8 cellular contexts compared by ENCODE assay signal in genomic region chr6:33288141-33288941, GRCh38. TPM values are rescaled to one million over a fixed set of nuclear protein-coding genes. Genes with fewer than 3 reads are reported as not detected.
DNase-seq lines count a peak whose midpoint lies in the region; ATAC-seq and TF ChIP-seq lines count a peak whose summit lies in the region.

No MANE protein-coding gene starts in this region.

- H2AFZ ChIP-seq in neural progenitor cell (replicated peaks): peak overlapping the region; percentile 99

- H3K4me1 ChIP-seq in ectodermal cell (ENCODE audit: control insufficient read depth, insufficient read depth, low read length): peaks cover 9% of the 10 kb centered on the region
- H3K4me1 ChIP-seq in neural progenitor cell: peaks cover 9% of the 10 kb centered on the region

- intact Hi-C loops in CD4-positive, alpha-beta T cell (cut with DNase I, micrococcal nuclease): no loop called here

- H3K4me3 ChIP-seq in LNCaP clone FGC (ENCODE audit: low read depth, low read length): peak overlapping the region; percentile 100
- H3K4me3 ChIP-seq in ectodermal cell (ENCODE audit: insufficient read depth, low read depth, low read length): peak overlapping the region; percentile 85
- peak overlapping the region; percentile 85 for H3K4me3 ChIP-seq in neural progenitor cell

- H4K20me1 ChIP-seq in neural progenitor cell (ENCODE audit: low read depth): peaks cover 4% of the 10 kb centered on the region

- H3F3A ChIP-seq in neural progenitor cell (ENCODE audit: low read depth): peaks cover 6% of the 10 kb centered on the region

- peak overlapping the region; percentile 97 for H3K4me2 ChIP-seq in neural progenitor cell

- 22 to 23% methylated on average over 23 of the region's 23 CpGs for WGBS in ectodermal cell, 2 experiments

- no peak for DNase-seq in CD4-positive, alpha-beta T cell
- DNase-seq in LNCaP clone FGC (ENCODE audit: low read depth) (no peak), neural progenitor cell (ENCODE audit: low spot score) (no peak)

- peak overlapping the region; percentile 71 for H3K27ac ChIP-seq in CD4-positive, alpha-beta T cell (ENCODE audit: low read depth, low read length)
- no peak overlapping the region for H3K27ac ChIP-seq in ectodermal cell (ENCODE audit: insufficient read depth, low read depth, low read length, poor library complexity, severe bottlenecking)
- no peak overlapping the region for H3K27ac ChIP-seq in neural progenitor cell

- H3K79me2 ChIP-seq in neural progenitor cell (ENCODE audit: low read depth): peaks cover 29% of the 10 kb centered on the region

- H3K9me3 Mint-ChIP-seq in CD4-positive, alpha-beta T cell: no peaks in the 10 kb centered on the region
- no peaks in the 10 kb centered on the region for H3K9me3 Mint-ChIP-seq in neural progenitor cell

- peaks cover 69% of the 10 kb centered on the region for H3K36me3 Mint-ChIP-seq in CD4-positive, alpha-beta T cell (ENCODE audit: low read depth)
- H3K36me3 Mint-ChIP-seq in neural progenitor cell: peaks cover 12% of the 10 kb centered on the region

- no peak for ATAC-seq in CD4-positive, alpha-beta T cell (ENCODE audit: poor library complexity)
- ATAC-seq in HG03565 (IDR thresholded peaks at IDR 0.05; ENCODE audit: unreplicated experiment) (no peak), GM19455 (IDR thresholded peaks at IDR 0.05; ENCODE audit: unreplicated experiment) (no peak), HG03175 (IDR thresholded peaks at IDR 0.05; ENCODE audit: unreplicated experiment) (no peak), GM19395 (IDR thresholded peaks at IDR 0.05; ENCODE audit: unreplicated experiment) (no peak)

- peak overlapping the region; percentile 76 for H3K9ac ChIP-seq in neural progenitor cell

- no peak for TF ChIP-seq CTCF in CD4-positive, alpha-beta T cell (IDR thresholded peaks at IDR 0.05)
- TF ChIP-seq CTCF in LNCaP clone FGC (IDR thresholded peaks at IDR 0.05; ENCODE audit: control insufficient read depth, extremely low read depth, insufficient read depth): no peak
- TF ChIP-seq CTCF in neural progenitor cell (IDR thresholded peaks at IDR 0.05): no peak

- no peaks in the 10 kb centered on the region for H3K27me3 Mint-ChIP-seq in CD4-positive, alpha-beta T cell
- peaks cover 5% of the 10 kb centered on the region for H3K27me3 Mint-ChIP-seq in neural progenitor cell (ENCODE audit: insufficient read depth, low read depth)

- no peaks in the 10 kb centered on the region for H3K27me3 ChIP-seq in CD4-positive, alpha-beta T cell (ENCODE audit: control insufficient read depth, insufficient read depth, low read length)
- H3K27me3 ChIP-seq in ectodermal cell (ENCODE audit: control insufficient read depth, insufficient read depth, low read length, poor library complexity, severe bottlenecking) (no peaks in the 10 kb centered on the region), neural progenitor cell (no peaks in the 10 kb centered on the region)

- CTCF ChIA-PET in CD4-positive, alpha-beta T cell (lab: Charles Lee): interaction anchor here (0.6 to 2.1 kb wide), 5 partner anchors 11 to 321 kb away, joined by 3 to 14 read pairs (median 4); partner anchors contain the start of genes B3GALT4, RPS18 and VPS52

- peaks cover 31% of the 10 kb centered on the region for H3K36me3 ChIP-seq in ectodermal cell (ENCODE audit: control insufficient read depth, insufficient read depth, low read length)
- no peaks in the 10 kb centered on the region for H3K36me3 ChIP-seq in neural progenitor cell

- POLR2A ChIA-PET in CD4-positive, alpha-beta T cell (lab: Charles Lee): interaction anchor here (0.7 to 5.0 kb wide), 17 partner anchors 7 to 1599 kb away, joined by 3 to 105 read pairs (median 5); partner anchors contain the start of genes B3GALT4, RGL2, RPS18 and TAF11

- H3K9me3 ChIP-seq in CD4-positive, alpha-beta T cell (ENCODE audit: control insufficient read depth, low read length): no peaks in the 10 kb centered on the region
- H3K9me3 ChIP-seq in ectodermal cell (ENCODE audit: control insufficient read depth, low read length) (no peaks in the 10 kb centered on the region), neural progenitor cell (ENCODE audit: low read depth) (no peaks in the 10 kb centered on the region)

- H3K4me3 Mint-ChIP-seq in CD4-positive, alpha-beta T cell: peak overlapping the region; percentile 97
- H3K4me3 Mint-ChIP-seq in neural progenitor cell: peak overlapping the region; percentile 99

- peak overlapping the region; percentile 83 for H3K27ac Mint-ChIP-seq in CD4-positive, alpha-beta T cell
- no peak overlapping the region for H3K27ac Mint-ChIP-seq in neural progenitor cell

- H3K4me1 Mint-ChIP-seq in CD4-positive, alpha-beta T cell (ENCODE audit: low read depth): peaks cover 45% of the 10 kb centered on the region
- peaks cover 31% of the 10 kb centered on the region for H3K4me1 Mint-ChIP-seq in neural progenitor cell

RNA-seq across cellular contexts. Expression of gene WDR46, which starts 0.7 kb away (rescaled TPM):
- 10 to 100 TPM; 13.6 to 15.8 TPM for total RNA-seq in CD4-positive, alpha-beta T cell
- polyA plus RNA-seq in ectodermal cell (2013, experiment 1 of 4): 60.2 TPM
- polyA plus RNA-seq in ectodermal cell (2013, experiment 2 of 4): 61.4 TPM
- polyA plus RNA-seq in ectodermal cell (2013, experiment 3 of 4): 40.2 TPM
- 50.6 TPM for polyA plus RNA-seq in ectodermal cell (2013, experiment 4 of 4)
- total RNA-seq in neural progenitor cell (ENCODE audit: low replicate concordance): 31.1 and 43.5 TPM in 2 replicates

RNA-seq across cellular contexts. Expression of gene PFDN6, which starts 1.1 kb away (rescaled TPM):
- 10 to 100 TPM in 1 of 2 experiments, 1 to 10 TPM in 1; 9.7 to 11.7 TPM for total RNA-seq in CD4-positive, alpha-beta T cell
- polyA plus RNA-seq in ectodermal cell (2013, experiment 1 of 4): 73.2 TPM
- 69.5 TPM for polyA plus RNA-seq in ectodermal cell (2013, experiment 2 of 4)
- polyA plus RNA-seq in ectodermal cell (2013, experiment 3 of 4): 80.8 TPM
- 88.7 TPM for polyA plus RNA-seq in ectodermal cell (2013, experiment 4 of 4)
- 35.6 and 54.5 TPM in 2 replicates for total RNA-seq in neural progenitor cell (ENCODE audit: low replicate concordance)

RNA-seq across cellular contexts. Expression of gene RGL2, which starts 10.4 kb away (rescaled TPM):
- 10 to 100 TPM; 39.2 to 39.4 TPM for total RNA-seq in CD4-positive, alpha-beta T cell
- polyA plus RNA-seq in ectodermal cell (2013, experiment 1 of 4): 67.4 TPM
- 69.1 TPM for polyA plus RNA-seq in ectodermal cell (2013, experiment 2 of 4)
- 52.0 TPM for polyA plus RNA-seq in ectodermal cell (2013, experiment 3 of 4)
- polyA plus RNA-seq in ectodermal cell (2013, experiment 4 of 4): 65.9 TPM
- 28.3 and 63.4 TPM in 2 replicates for total RNA-seq in neural progenitor cell (ENCODE audit: low replicate concordance)

RNA-seq across cellular contexts. Expression of gene B3GALT4, which starts 11.4 kb away (rescaled TPM):
- 10 to 100 TPM; 11.1 to 12.7 TPM for total RNA-seq in CD4-positive, alpha-beta T cell
- 1.3 TPM for polyA plus RNA-seq in ectodermal cell (2013, experiment 1 of 4)
- polyA plus RNA-seq in ectodermal cell (2013, experiment 2 of 4): 2.3 TPM
- 1.7 TPM for polyA plus RNA-seq in ectodermal cell (2013, experiment 3 of 4)
- 2.5 TPM for polyA plus RNA-seq in ectodermal cell (2013, experiment 4 of 4)
- total RNA-seq in neural progenitor cell (ENCODE audit: low replicate concordance): 1.1 and 2.1 TPM in 2 replicates

RNA-seq across cellular contexts. Expression of gene RPS18, which starts 16.5 kb away (rescaled TPM):
- total RNA-seq in CD4-positive, alpha-beta T cell: 1,000 to 10,000 TPM; 5,159 to 5,309 TPM
- 3,794 TPM for polyA plus RNA-seq in ectodermal cell (2013, experiment 1 of 4)
- polyA plus RNA-seq in ectodermal cell (2013, experiment 2 of 4): 3,592 TPM
- polyA plus RNA-seq in ectodermal cell (2013, experiment 3 of 4): 3,922 TPM
- 4,303 TPM for polyA plus RNA-seq in ectodermal cell (2013, experiment 4 of 4)
- total RNA-seq in neural progenitor cell (ENCODE audit: low replicate concordance): 4,188 and 4,663 TPM in 2 replicates
